Comparison of ENCODE assay signal across 13 cellular contexts in the genomic region with DNA sequence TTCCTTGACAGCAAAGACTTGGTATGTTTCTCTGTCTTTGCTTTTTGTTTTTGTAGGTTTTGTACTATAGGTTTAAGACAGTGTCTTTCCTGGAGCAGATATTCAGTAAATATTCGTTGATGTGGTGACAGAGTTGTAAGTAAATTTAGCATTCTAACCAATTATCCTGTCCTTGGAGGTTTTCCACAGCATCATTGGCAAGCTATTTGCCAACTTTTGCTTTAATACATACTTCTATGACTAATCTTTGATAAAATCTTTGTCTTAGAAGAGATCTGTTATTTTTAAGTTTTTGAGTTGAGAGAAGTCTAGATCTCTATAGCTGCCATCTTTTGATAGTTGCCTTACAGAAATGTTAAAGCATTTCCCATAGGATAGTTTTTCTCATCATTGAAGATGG. TPM values are rescaled to one million over a fixed set of nuclear protein-coding genes. Genes with fewer than 3 reads are reported as not detected.
DNase-seq lines count a peak whose midpoint lies in the region; ATAC-seq and TF ChIP-seq lines count a peak whose summit lies in the region.
"Had no signal": no experiment of that assay in that cellular context is flagged by ENCODE, and none has a peak within 500 bp of the region (broad histone marks: within the 10 kb centered on the region; RNA-seq: fewer than 3 reads in every experiment).

No MANE protein-coding gene starts in this region.

- H3K79me2 ChIP-seq in GM23248 (ENCODE audit: insufficient read depth) (peaks cover 87% of the 10 kb centered on the region), PC-9 (ENCODE audit: low read depth) (peaks cover 86% of the 10 kb centered on the region), fibroblast of lung (ENCODE audit: control insufficient read depth, insufficient read depth, low read length) (peaks cover 85% of the 10 kb centered on the region)

- H2AFZ ChIP-seq in GM23248 (no peak overlapping the region), PC-9 (no peak overlapping the region), fibroblast of lung (ENCODE audit: low read length) (no peak overlapping the region)

- POLR2A ChIA-PET in PC-9 (lab: Charles Lee; ENCODE audit: unreplicated experiment) = interaction anchor here (0.6 kb wide), 1 partner anchor 995 kb away, joined by 26 read pairs; no protein-coding TSS in a partner anchor

- peak overlapping the region; percentile 98 for H3K4me2 ChIP-seq in GM23248 (ENCODE audit: unreplicated experiment)
- peak overlapping the region; percentile 97 for H3K4me2 ChIP-seq in PC-9
- peak overlapping the region; percentile 11 for H3K4me2 ChIP-seq in fibroblast of lung (ENCODE audit: extremely low read depth, insufficient read depth, low read length)
- H3K4me2 ChIP-seq in skeletal muscle satellite cell (ENCODE audit: low read length) = peak overlapping the region; percentile 83

- intact Hi-C loops in PC-9 (cut with micrococcal nuclease; ENCODE audit: unreplicated experiment) = loop anchor here (10.0 kb wide), 1 partner anchor 439 kb away; no protein-coding TSS in a partner anchor

- H3K36me3 ChIP-seq in GM23248 (ENCODE audit: low read depth) (no peaks in the 10 kb centered on the region), PC-9 (ENCODE audit: low read depth) (no peaks in the 10 kb centered on the region), fibroblast of lung (ENCODE audit: control insufficient read depth, insufficient read depth, low read length) (no peaks in the 10 kb centered on the region), skeletal muscle satellite cell (ENCODE audit: insufficient read depth, low read length) (no peaks in the 10 kb centered on the region), MG63 (no peaks in the 10 kb centered on the region; the same call in 1 of the 2 replicates)

- ATAC-seq in GM19463 (IDR thresholded peaks at IDR 0.05; ENCODE audit: unreplicated experiment) (no peak), GM21529 (IDR thresholded peaks at IDR 0.05; ENCODE audit: unreplicated experiment) (no peak)
- ATAC-seq: activated naive CD4-positive, alpha-beta T cell treated with anti-CD3 and anti-CD28 coated beads, Interleukin-2, amount 50 U/mL, for 72 hours had no signal

- CTCF ChIA-PET in PC-9 (lab: Charles Lee) = no interaction called here

- H3K9me3 ChIP-seq in GM23248 (ENCODE audit: low read depth) = no peaks in the 10 kb centered on the region
- no peaks in the 10 kb centered on the region for H3K9me3 ChIP-seq in PC-9 (ENCODE audit: insufficient read depth, low read depth)
- H3K9me3 ChIP-seq in fibroblast of lung (ENCODE audit: control insufficient read depth, insufficient read depth, low read depth, low read length) = no peaks in the 10 kb centered on the region
- H3K9me3 ChIP-seq in skeletal muscle satellite cell (replicated peaks; ENCODE audit: low read length) = no peaks in the 10 kb centered on the region
- H3K9me3 ChIP-seq in MG63 = no peaks in the 10 kb centered on the region

- H3K9ac ChIP-seq in GM23248 (no peak overlapping the region), fibroblast of lung (ENCODE audit: insufficient read depth, low read length) (no peak overlapping the region), skeletal muscle satellite cell (ENCODE audit: low read depth, low read length) (no peak overlapping the region)

- H3K9me2 ChIP-seq in GM23248 (ENCODE audit: insufficient read depth) (no peaks in the 10 kb centered on the region), PC-9 (ENCODE audit: insufficient read depth) (no peaks in the 10 kb centered on the region)

- H3F3A ChIP-seq in GM23248 (ENCODE audit: insufficient read depth) (peaks cover 60% of the 10 kb centered on the region), PC-9 (ENCODE audit: insufficient read depth, low read depth) (peaks cover 27% of the 10 kb centered on the region; the same call in 1 of the 2 replicates)

- DNase-seq in GM23248 = peak; percentile 61
- DNase-seq in PC-9 = no peak
- DNase-seq in fibroblast of lung (ENCODE audit: low read depth in 2 of 2) = peak in 1 of 2 donors; percentile 29
- DNase-seq in DMS79 treated with DMSO at 0.1 percent for 48 hours (lab: John Stamatoyannopoulos, UW) = no peak
- DNase-seq in MG63 = no peak
- DNase-seq: effector CD4-positive, alpha-beta T cell; Right ventricle myocardium superior; stimulated activated CD4-positive, alpha-beta T cell treated with anti-CD3 and anti-CD28 coated beads, Interleukin-2, amount 100 ng/mL, for 48 hours; substantia nigra had no signal

- H3K27ac ChIP-seq in GM23248 = peak overlapping the region; percentile 6; the same call in 1 of the 2 replicates
- peak overlapping the region; percentile 76 for H3K27ac ChIP-seq in PC-9
- H3K27ac ChIP-seq in fibroblast of lung (ENCODE audit: insufficient read depth, low read length) = no peak overlapping the region

- in situ Hi-C loops in GM23248 (cut with MboI) = no loop called here

- H4K20me1 ChIP-seq in GM23248 (ENCODE audit: insufficient read depth) (peaks cover 20% of the 10 kb centered on the region; the same call in 1 of the 2 replicates), PC-9 (ENCODE audit: insufficient read depth) (no peaks in the 10 kb centered on the region), fibroblast of lung (ENCODE audit: control insufficient read depth, extremely low read depth, insufficient read depth, low read length) (peaks cover 2% of the 10 kb centered on the region)

- 0 to 6% methylated on average over 1 of the region's 1 CpG for WGBS in GM23248 (ENCODE audit: low coverage in 1 of 2, low lambda C conversion rate in 2 of 2, missing lambda C conversion rate in 2 of 2), 2 experiments

- H3K27me3 ChIP-seq in GM23248 (replicated peaks; ENCODE audit: insufficient read depth) (no peaks in the 10 kb centered on the region), PC-9 (ENCODE audit: insufficient read depth, low read depth) (no peaks in the 10 kb centered on the region), fibroblast of lung (ENCODE audit: control insufficient read depth, insufficient read depth, low read length) (no peaks in the 10 kb centered on the region), skeletal muscle satellite cell (ENCODE audit: control insufficient read depth, insufficient read depth, low read length) (no peaks in the 10 kb centered on the region), MG63 (no peaks in the 10 kb centered on the region)

- TF ChIP-seq CTCF in PC-9 (conservative IDR thresholded peaks at IDR 0.05) (no peak), fibroblast of lung (conservative IDR thresholded peaks at IDR 0.05 in 1 of 2, IDR thresholded peaks at IDR 0.05 in 1 of 2; ENCODE audit: low read depth in 1 of 2, low read length in 2 of 2) (no peak)

- H3K4me3 ChIP-seq in GM23248 (peak overlapping the region; percentile 2; the same call in 1 of the 2 replicates), PC-9 (peak overlapping the region; percentile 28; the same call in 1 of the 2 replicates), fibroblast of lung (replicated peaks in 1 of 4; ENCODE audit: control extremely low read depth in 1 of 4, insufficient read depth in 1 of 4, low read depth in 3 of 4, low read length in 4 of 4) (peak overlapping the region in 1 of 4 experiments; percentile 3), skeletal muscle satellite cell (ENCODE audit: low read length) (no peak overlapping the region), MG63 (no peak overlapping the region)

- H3K4me1 ChIP-seq in GM23248 (ENCODE audit: insufficient read depth) = peaks cover 59% of the 10 kb centered on the region
- H3K4me1 ChIP-seq in PC-9 (replicated peaks; ENCODE audit: insufficient read depth) = peaks cover 46% of the 10 kb centered on the region
- H3K4me1 ChIP-seq in fibroblast of lung (ENCODE audit: control insufficient read depth, extremely low read depth, insufficient read depth, low read length) = peaks cover 2% of the 10 kb centered on the region
- H3K4me1 ChIP-seq in skeletal muscle satellite cell (ENCODE audit: control insufficient read depth, insufficient read depth, low read length) = peaks cover 42% of the 10 kb centered on the region

- no TSS peak for BruUV-seq in PC-9 (replicated peaks; lab: Mats Ljungman, UMichigan)

RNA-seq across cellular contexts. Expression of gene USP47, which starts 3.8 kb away (rescaled TPM):
- total RNA-seq in GM23248 (2014; rRNA removed; shearing (Covaris generic)) = 53.0 and 58.8 TPM in 2 replicates
- polyA plus RNA-seq in GM23248 (2016; fragmentation: Nextera tagmentation; extraction: Ambion mirVana) (35.9 and 36.3 TPM in 2 replicates), fibroblast of lung (26.2 and 40.3 TPM in 2 replicates)
- total RNA-seq in PC-9 (2021) (22.4 and 24.2 TPM in 2 replicates), fibroblast of lung (97.8 and 162 TPM in 2 replicates)
- polyA plus RNA-seq in fibroblast of lung (2012) = 31.7 and 42.0 TPM in 2 replicates
- 8.6 and 10.3 TPM in 2 replicates for polyA minus RNA-seq in fibroblast of lung (ENCODE audit: low replicate concordance)
- total RNA-seq in skeletal muscle satellite cell (2012; rRNA removed) = 37.1 and 39.3 TPM in 2 replicates
- 9.9 and 13.3 TPM in 2 replicates for total RNA-seq in MG63 (2014; rRNA removed; shearing (Covaris generic); ENCODE audit: low replicate concordance)

Comparison
In these comparisons a context has a peak if more than half of its experiments do, and no peak if none do; other contexts are left out.
1. H3K4me2 ChIP-seq: peak in every context shown above with its lines; median percentile 98 in GM23248; 97 in PC-9; 83 in skeletal muscle satellite cell; 11 in fibroblast of lung.
2. H3K4me3 ChIP-seq: peak in GM23248 (single experiment) and PC-9 (single experiment); none in skeletal muscle satellite cell (single experiment) and MG63 (single experiment).